8 cellular contexts compared by ENCODE assay signal in genomic region chr1:85275701-85276289, GRCh38. TPM values are rescaled to one million over a fixed set of nuclear protein-coding genes. Genes with fewer than 3 reads are reported as not detected.
DNase-seq lines count a peak whose midpoint lies in the region; ATAC-seq and TF ChIP-seq lines count a peak whose summit lies in the region.

No MANE protein-coding gene starts in this region.

- peak overlapping the region; percentile 95 for H3K27ac Mint-ChIP-seq in activated CD4-positive, alpha-beta T cell treated with anti-CD3 and anti-CD28 coated beads, Interleukin-2, amount 10 ng/mL, durations not matched to agents 7 days and 5 days

- H3K9me3 ChIP-seq in Loucy (ENCODE audit: insufficient read depth, low read depth, low read length), result no peaks in the 10 kb centered on the region
- no peaks in the 10 kb centered on the region for H3K9me3 ChIP-seq in body of pancreas
- no peaks in the 10 kb centered on the region for H3K9me3 ChIP-seq in tibial nerve

- no peaks in the 10 kb centered on the region for H3K9me3 Mint-ChIP-seq in activated CD4-positive, alpha-beta T cell treated with anti-CD3 and anti-CD28 coated beads, Interleukin-2, amount 10 ng/mL, durations not matched to agents 7 days and 5 days

- H3K4me2 ChIP-seq in Loucy (ENCODE audit: low read depth, low read length, poor library complexity, severe bottlenecking), result peak overlapping the region; percentile 82

- peaks cover 56% of the 10 kb centered on the region for H3K4me1 Mint-ChIP-seq in activated CD4-positive, alpha-beta T cell treated with anti-CD3 and anti-CD28 coated beads, Interleukin-2, amount 10 ng/mL, durations not matched to agents 7 days and 5 days

- TF ChIP-seq EP300 in tibial nerve (IDR thresholded peaks at IDR 0.05), result no peak

- peaks cover 41% of the 10 kb centered on the region for H3K4me1 ChIP-seq in Loucy (ENCODE audit: insufficient read depth, low read length, poor library complexity, severe bottlenecking)
- peaks cover 57% of the 10 kb centered on the region for H3K4me1 ChIP-seq in body of pancreas
- peaks cover 0 to 49% (median 16%) of the 10 kb centered on the region in 4 donors for H3K4me1 ChIP-seq in tibial nerve

- no peaks in the 10 kb centered on the region for H3F3A ChIP-seq in Loucy (ENCODE audit: low read depth)

- H3K36me3 ChIP-seq in Loucy (ENCODE audit: insufficient read depth, low read length) (no peaks in the 10 kb centered on the region), body of pancreas (replicated peaks in 1 of 2; ENCODE audit: insufficient read depth in 1 of 2, low read depth in 2 of 2) (no peaks in the 10 kb centered on the region), tibial nerve (peaks cover 0 to 6% (median 0%) of the 10 kb centered on the region in 3 donors)

- peaks cover 13% of the 10 kb centered on the region for H3K27me3 Mint-ChIP-seq in activated CD4-positive, alpha-beta T cell treated with anti-CD3 and anti-CD28 coated beads, Interleukin-2, amount 10 ng/mL, durations not matched to agents 7 days and 5 days

- DNase-seq in activated CD4-positive, alpha-beta T cell treated with anti-CD3 and anti-CD28 coated beads, Interleukin-2, amount 10 ng/mL, durations not matched to agents 7 days and 5 days, result peak; percentile 15
- no peak for DNase-seq in activated CD4-positive, alpha-beta T cell treated with anti-CD3 and anti-CD28 coated beads, Interleukin-2, amount 50 U/mL, for 48 hours
- DNase-seq in body of pancreas (no peak), lower leg skin (ENCODE audit: low spot score in 2 of 2) (no peak), tibial nerve (ENCODE audit: low spot score in 2 of 2) (no peak), NCI-H2171 (lab: John Stamatoyannopoulos, UW) (no peak), GM03348 (ENCODE audit: low spot score) (no peak)

- peaks cover 30% of the 10 kb centered on the region for H3K36me3 Mint-ChIP-seq in activated CD4-positive, alpha-beta T cell treated with anti-CD3 and anti-CD28 coated beads, Interleukin-2, amount 10 ng/mL, durations not matched to agents 7 days and 5 days (ENCODE audit: low read depth)

- H3K4me3 Mint-ChIP-seq in activated CD4-positive, alpha-beta T cell treated with anti-CD3 and anti-CD28 coated beads, Interleukin-2, amount 10 ng/mL, durations not matched to agents 7 days and 5 days, result peak overlapping the region; percentile 83

- peak overlapping the region; percentile 73 for H2AFZ ChIP-seq in Loucy (ENCODE audit: low read length)

- TF ChIP-seq CTCF in Loucy (conservative IDR thresholded peaks at IDR 0.05; ENCODE audit: low read length), result no peak
- TF ChIP-seq CTCF in body of pancreas (IDR thresholded peaks at IDR 0.05), result no peak
- TF ChIP-seq CTCF in lower leg skin (IDR thresholded peaks at IDR 0.05), result no peak
- no peak for TF ChIP-seq CTCF in tibial nerve (IDR thresholded peaks at IDR 0.05)

- H3K79me2 ChIP-seq in Loucy (ENCODE audit: insufficient read depth, low read length), result peaks cover 55% of the 10 kb centered on the region

- 1% methylated on average over 13 to 20 of the region's 21 CpGs for WGBS in body of pancreas, 2 donors
- WGBS in lower leg skin, 2 donors, result 0 to 1% methylated on average over 20 to 21 of the region's 21 CpGs
- 2 to 4% methylated on average over 14 to 20 of the region's 21 CpGs for WGBS in tibial nerve, 2 donors

- POLR2A ChIA-PET in activated CD4-positive, alpha-beta T cell treated with anti-CD3 and anti-CD28 coated beads, Interleukin-2, amount 10 ng/mL, durations not matched to agents 7 days and 5 days (lab: Charles Lee), result interaction anchor here (1.9 kb wide), 1 partner anchor 17 kb away, joined by 13 read pairs; the partner anchor contains the start of gene C1orf52

- H3K9me2 ChIP-seq in Loucy (replicated peaks; ENCODE audit: low read depth, low read length), result no peaks in the 10 kb centered on the region

- peaks cover 43% of the 10 kb centered on the region for H4K20me1 ChIP-seq in Loucy (ENCODE audit: insufficient read depth, low read length, poor library complexity, severe bottlenecking)

- peak overlapping the region; percentile 85 for H3K9ac ChIP-seq in Loucy (ENCODE audit: low read depth, low read length, poor library complexity, severe bottlenecking)

- CTCF ChIA-PET in activated CD4-positive, alpha-beta T cell treated with anti-CD3 and anti-CD28 coated beads, Interleukin-2, amount 10 ng/mL, durations not matched to agents 7 days and 5 days (lab: Charles Lee), result interaction anchor here (0.6 to 3.7 kb wide), 7 partner anchors 10 to 447 kb away, joined by 3 to 38 read pairs (median 3); partner anchors contain the start of gene C1orf52

- H3K4me3 ChIP-seq in Loucy (ENCODE audit: low read length, poor library complexity, severe bottlenecking), result peak overlapping the region; percentile 90
- peak overlapping the region; percentile 71 to 79 for H3K4me3 ChIP-seq in body of pancreas
- H3K4me3 ChIP-seq in lower leg skin (ENCODE audit: low read depth, poor library complexity, severe bottlenecking), result peak overlapping the region; percentile 94
- H3K4me3 ChIP-seq in tibial nerve, result peak overlapping the region; percentile 88 to 95 (median 90)

- H3K27ac ChIP-seq in body of pancreas (peak overlapping the region; percentile 93 to 99 (median 96)), tibial nerve (peak overlapping the region; percentile 90 to 99 (median 97))

- ATAC-seq in body of pancreas, result peak; percentile 17

- intact Hi-C loops in body of pancreas (cut with DNase I), result no loop called here
- intact Hi-C loops in lower leg skin (cut with DNase I; ENCODE audit: low total_unique reads), result no loop called here

- no peaks in the 10 kb centered on the region for H3K27me3 ChIP-seq in Loucy (ENCODE audit: insufficient read depth, low read length, poor library complexity, severe bottlenecking)
- H3K27me3 ChIP-seq in body of pancreas, result no peaks in the 10 kb centered on the region
- no peaks in the 10 kb centered on the region for H3K27me3 ChIP-seq in tibial nerve

- TF ChIP-seq POLR2A in body of pancreas (IDR thresholded peaks at IDR 0.05), result no peak
- no peak for TF ChIP-seq POLR2A in lower leg skin (IDR thresholded peaks at IDR 0.05)
- TF ChIP-seq POLR2A in tibial nerve (IDR thresholded peaks at IDR 0.05), result no peak

RNA-seq across cellular contexts. Expression of gene BCL10, which starts 0.6 kb away (rescaled TPM):
- 10 to 100 TPM; 26.3 to 29.9 TPM for total RNA-seq in activated CD4-positive, alpha-beta T cell treated with anti-CD3 and anti-CD28 coated beads, Interleukin-2, amount 10 ng/mL, durations not matched to agents 7 days and 5 days
- total RNA-seq in body of pancreas, result 1 to 10 TPM; 4.9 to 9.3 TPM
- total RNA-seq in lower leg skin, result 10 to 100 TPM; 17.8 to 34.4 (median 22.2) TPM
- 10 to 100 TPM; 12.6 to 20.3 (median 13.0) TPM for total RNA-seq in tibial nerve

RNA-seq across cellular contexts. Expression of gene C1orf52, which starts 16.3 kb away (rescaled TPM):
- total RNA-seq in activated CD4-positive, alpha-beta T cell treated with anti-CD3 and anti-CD28 coated beads, Interleukin-2, amount 10 ng/mL, durations not matched to agents 7 days and 5 days, result 10 to 100 TPM; 24.5 to 26.4 TPM
- total RNA-seq in body of pancreas, result 10 to 100 TPM in 1 of 2 donors, 1 to 10 TPM in 1; 6.6 to 20.2 TPM
- 10 to 100 TPM; 12.4 to 27.0 (median 20.5) TPM for total RNA-seq in lower leg skin
- 10 to 100 TPM; 12.7 to 34.8 (median 24.5) TPM for total RNA-seq in tibial nerve
